ENCODE assay signal across 29 cellular contexts in the genomic region with DNA sequence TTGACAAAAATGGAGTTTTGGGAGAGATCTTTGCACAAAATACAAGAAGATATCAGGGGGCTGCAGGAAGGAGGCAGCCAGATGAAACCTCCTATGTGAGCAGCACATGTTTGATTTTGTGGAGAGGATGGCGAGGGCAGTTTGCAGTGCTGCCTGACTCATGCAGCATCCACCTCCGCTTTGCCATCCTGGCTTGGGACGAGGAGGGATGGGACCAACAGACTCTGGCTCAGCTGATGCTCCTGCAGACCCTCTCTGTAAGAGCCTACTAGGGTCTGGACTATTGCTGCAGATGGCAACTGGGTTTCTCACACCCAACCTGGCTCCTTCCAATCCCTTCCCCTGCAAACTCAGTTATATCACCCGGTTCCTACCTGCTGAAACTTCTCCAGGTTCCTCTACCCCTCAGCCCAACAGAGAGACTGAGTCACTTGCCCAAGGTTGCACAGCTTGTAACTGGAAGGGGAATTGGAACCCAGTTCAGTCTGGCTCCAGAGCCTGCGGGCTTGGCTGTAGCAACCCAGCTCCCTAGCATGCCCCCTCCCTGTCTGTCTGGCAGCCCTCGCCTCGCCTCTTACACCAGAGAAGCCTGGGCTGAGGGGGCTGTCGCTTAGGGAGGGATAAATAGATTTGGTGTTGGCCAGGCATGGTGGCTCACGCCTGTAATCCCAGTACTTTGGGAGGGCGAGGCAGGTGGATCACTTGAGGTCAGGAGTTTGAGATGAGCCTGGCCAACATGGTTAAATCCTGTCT.
DNase-seq lines count a peak whose midpoint lies in the region; ATAC-seq, FAIRE-seq and TF ChIP-seq lines count a peak whose summit lies in the region.
"Had no signal": no experiment of that assay in that cellular context is flagged by ENCODE, and none has a peak within 500 bp of the region (broad histone marks: within the 10 kb centered on the region; RNA-seq: fewer than 3 reads in every experiment).

No MANE protein-coding gene starts in this region.

- no peaks in the 10 kb centered on the region for H3K9me1 ChIP-seq in K562 (ENCODE audit: control insufficient read depth, insufficient read depth, low read length)

- no peak for TF ChIP-seq EP300 in K562 (IDR thresholded peaks at IDR 0.05; ENCODE audit: low read length)

- H3K4me1 ChIP-seq in K562 (replicated peaks in 1 of 2; ENCODE audit: control insufficient read depth in 2 of 2, insufficient read depth in 2 of 2, low read length in 2 of 2) (no peaks in the 10 kb centered on the region), upper lobe of right lung (no peaks in the 10 kb centered on the region)
- H3K4me1 ChIP-seq: BE2C, SJSA1 had no signal

- H3K9me3 ChIP-seq in K562 (replicated peaks; ENCODE audit: control insufficient read depth, insufficient read depth, low read depth, low read length): no peaks in the 10 kb centered on the region
- no peaks in the 10 kb centered on the region for H3K9me3 ChIP-seq in upper lobe of right lung
- H3K9me3 ChIP-seq: BE2C, SJSA1 had no signal

- TF ChIP-seq CTCF in K562 (IDR thresholded peaks at IDR 0.05 in 2 of 3, conservative IDR thresholded peaks at IDR 0.05 in 1 of 3; ENCODE audit: insufficient read depth in 2 of 3, low read depth in 1 of 3, low read length in 3 of 3) (no peak), upper lobe of right lung (IDR thresholded peaks at IDR 0.05) (no peak), GM13977 (IDR thresholded peaks at IDR 0.05; ENCODE audit: extremely low read depth, insufficient read depth, missing control alignments) (no peak)

- CTCF ChIA-PET in K562 (lab: Yijun Ruan, JAX; ENCODE audit: low intra/inter-chr PET ratio): no interaction called here

- intact Hi-C loops in K562 (cut with micrococcal nuclease) (no loop called here), upper lobe of right lung (cut with DNase I) (no loop called here)

- FAIRE-seq in K562 (lab: Jason Lieb, UNC): no peak
- FAIRE-seq: GM12891, GM19239 had no signal

- no peak overlapping the region for H2AFZ ChIP-seq in K562 (ENCODE audit: low read depth, low read length)
- H2AFZ ChIP-seq: GM23248, PC-9 had no signal

- ATAC-seq in K562 (no peak), left lobe of liver (no peak), upper lobe of right lung (no peak)

- 0 out of 2 replicates have a peak, but pooled peaks cover 5% of the 10 kb centered on the region for H4K20me1 ChIP-seq in K562 (replicated peaks; ENCODE audit: control insufficient read depth, insufficient read depth, low read length)

- no peak overlapping the region for H3K4me3 ChIP-seq in K562
- no peak overlapping the region for H3K4me3 ChIP-seq in upper lobe of right lung
- H3K4me3 ChIP-seq: GM23248, PC-9, SJSA1 had no signal

- H3K27ac ChIP-seq in K562 (ENCODE audit: extremely low read depth, low read depth, low read length): no peak overlapping the region
- H3K27ac ChIP-seq in upper lobe of right lung: no peak overlapping the region
- H3K27ac ChIP-seq: 22Rv1, GM23248, HL-60, PC-9, SJSA1 had no signal

- peak; percentile 63 for DNase-seq in NCI-H82 (lab: John Stamatoyannopoulos, UW)
- no peak for DNase-seq in NCI-H82 treated with DMSO at 0.1 percent for 48 hours (lab: John Stamatoyannopoulos, UW; ENCODE audit: unreplicated experiment)
- DNase-seq in K562 (ENCODE audit: extremely low read depth in 1 of 4, low spot score in 3 of 4): no peak
- DNase-seq in left lobe of liver (ENCODE audit: low spot score): peak; percentile 35
- DNase-seq in upper lobe of right lung: peak; percentile 30
- DNase-seq in cortex of kidney (lab: John Stamatoyannopoulos, UW): no peak
- DNase-seq in GM13977 (ENCODE audit: low spot score): no peak
- DNase-seq in NCI-H1694 (lab: John Stamatoyannopoulos, UW): no peak
- DNase-seq: BE2C; CD8-positive, alpha-beta memory T cell; DMS 273 treated with DMSO at 0.1 percent for 48 hours; DMS79; EL; GDM1; GM23248; Kasumi-1; NCI-H1092 treated with DMSO at 0.1 percent for 48 hours; NCI-H1436; NCI-H187 treated with DMSO at 0.1 percent for 48 hours; NCI-H2171 treated with DMSO at 0.1 percent for 48 hours; NCI-H345; NCI-H510A treated with DMSO at 0.1 percent for 48 hours; PC-9; Right ventricle myocardium superior had no signal

- POLR2A ChIA-PET in K562 (lab: Yijun Ruan, JAX): no interaction called here

- no peaks in the 10 kb centered on the region for H3K79me2 ChIP-seq in K562 (ENCODE audit: control insufficient read depth, insufficient read depth, low read length)

- no TSS peak for BruUV-seq in K562 (replicated peaks; lab: Mats Ljungman, UMichigan)

- under 1% methylated on average over 10 of the region's 10 CpGs for WGBS in K562 (ENCODE audit: insufficient coverage, low coverage, missing lambda C conversion rate)

- TF ChIP-seq POLR2A in K562 (conservative IDR thresholded peaks at IDR 0.05): no peak

- H3K36me3 ChIP-seq in K562 (ENCODE audit: control insufficient read depth, insufficient read depth, low read length) (no peaks in the 10 kb centered on the region), upper lobe of right lung (no peaks in the 10 kb centered on the region)
- H3K36me3 ChIP-seq: BE2C, SJSA1 had no signal

- H3K9ac ChIP-seq in K562 (ENCODE audit: insufficient read depth in 1 of 2, low read depth in 2 of 2, low read length in 2 of 2): no peak overlapping the region
- H3K9ac ChIP-seq: GM23248 had no signal

- H3K27me3 ChIP-seq in K562 (ENCODE audit: control insufficient read depth in 2 of 2, insufficient read depth in 2 of 2, low read length in 2 of 2) (peaks cover 16 to 38% of the 10 kb centered on the region in 2 experiments), upper lobe of right lung (peaks cover 6% of the 10 kb centered on the region)
- H3K27me3 ChIP-seq: BE2C had no signal

- in situ Hi-C loops in K562 (cut with MboI) (no loop called here), GM13977 (cut with MboI; ENCODE audit: low pct_unique_long_range_greater_than_20kb, low sequenced_read_pairs, unreplicated experiment) (no loop called here)

- no peak overlapping the region for H3K4me2 ChIP-seq in K562 (ENCODE audit: insufficient read depth, low read length)
- H3K4me2 ChIP-seq: PC-9 had no signal

- no peak for TF ChIP-seq RAD21 in K562 (CRISPR knock-in tag; conservative IDR thresholded peaks at IDR 0.05 in 1 of 2, IDR thresholded peaks at IDR 0.05 in 1 of 2)

TF ChIP-seq in K562, 482 proteins besides CTCF, POLR2A, EP300 and RAD21:
- TF ChIP-seq ZNF263 (CRISPR knock-in tag; IDR thresholded peaks at IDR 0.05; ENCODE audit: borderline replicate concordance) (no peak), ZFP36 (IDR thresholded peaks at IDR 0.05; ENCODE audit: low read depth, low read length, partially characterized antibody) (peak; percentile 34), MAFF (IDR thresholded peaks at IDR 0.05; ENCODE audit: low read length) (no peak), DPF2 (IDR thresholded peaks at IDR 0.05) (no peak), MEIS2 (IDR thresholded peaks at IDR 0.05; ENCODE audit: partially characterized antibody) (no peak), BRF1 (IDR thresholded peaks at IDR 0.05; ENCODE audit: borderline replicate concordance, extremely low read depth, insufficient read length) (no peak)
- TF ChIP-seq, protein P1, sequence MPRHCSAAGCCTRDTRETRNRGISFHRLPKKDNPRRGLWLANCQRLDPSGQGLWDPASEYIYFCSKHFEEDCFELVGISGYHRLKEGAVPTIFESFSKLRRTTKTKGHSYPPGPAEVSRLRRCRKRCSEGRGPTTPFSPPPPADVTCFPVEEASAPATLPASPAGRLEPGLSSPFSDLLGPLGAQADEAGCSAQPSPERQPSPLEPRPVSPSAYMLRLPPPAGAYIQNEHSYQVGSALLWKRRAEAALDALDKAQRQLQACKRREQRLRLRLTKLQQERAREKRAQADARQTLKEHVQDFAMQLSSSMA (CRISPR knock-in tag; IDR thresholded peaks at IDR 0.05): no peak

Comparison
In these comparisons a context has a peak if more than half of its experiments do, and no peak if none do; other contexts are left out.
1. DNase-seq: peak in NCI-H82 (single experiment), left lobe of liver (single experiment) and upper lobe of right lung (single experiment); none in NCI-H82 treated with DMSO at 0.1 percent for 48 hours (single experiment), K562 (0 of 4), cortex of kidney (single experiment), GM13977 (single experiment) and NCI-H1694 (single experiment).